20 cellular contexts compared by ENCODE assay signal in genomic region chr2:169765523-169765922, GRCh38. TPM values are rescaled to one million over a fixed set of nuclear protein-coding genes. Genes with fewer than 3 reads are reported as not detected.
A peak's percentile ranks its signal among the peaks of the same experiment; 100 is the strongest.
DNase-seq lines count a peak whose midpoint lies in the region; ATAC-seq and TF ChIP-seq lines count a peak whose summit lies in the region.
"Had no signal": no experiment of that assay in that cellular context is flagged by ENCODE, and none has a peak within 500 bp of the region (broad histone marks: within the 10 kb centered on the region; RNA-seq: fewer than 3 reads in every experiment).

No MANE protein-coding gene starts in this region.

- H3K4me3 Mint-ChIP-seq in chondrocyte (ENCODE audit: unreplicated experiment), result no peak overlapping the region
- H3K4me3 Mint-ChIP-seq: CD14-positive monocyte had no signal

- H3F3A ChIP-seq in PC-9 (ENCODE audit: insufficient read depth, low read depth), result no peaks in the 10 kb centered on the region

- no peaks in the 10 kb centered on the region for H3K9me3 ChIP-seq in PC-9 (ENCODE audit: insufficient read depth, low read depth)
- no peaks in the 10 kb centered on the region for H3K9me3 ChIP-seq in liver (ENCODE audit: control insufficient read depth in 4 of 4, low read length in 3 of 4)
- H3K9me3 ChIP-seq: body of pancreas, esophagus squamous epithelium, transverse colon had no signal

- H3K4me2 ChIP-seq in PC-9, result no peak overlapping the region

- TF ChIP-seq CTCF in PC-9 (conservative IDR thresholded peaks at IDR 0.05) (no peak), chondrocyte (IDR thresholded peaks at IDR 0.05) (no peak), liver (IDR thresholded peaks at IDR 0.05; ENCODE audit: low read depth, low read length, missing input control) (no peak)

- peak; percentile 34 for DNase-seq in HS-5 (ENCODE audit: low read depth)
- DNase-seq in PC-9, result peak; percentile 5 to 38
- DNase-seq in chondrocyte (ENCODE audit: low spot score), result no peak
- DNase-seq in 8988T, result no peak
- no peak for DNase-seq in DMS153 (lab: John Stamatoyannopoulos, UW)
- DNase-seq: activated CD4-positive, alpha-beta T cell treated with anti-CD3 and anti-CD28 coated beads for 48 hours; activated gamma-delta T cell treated with Interleukin-2 at 50 U/mL for 16 hours; body of pancreas; DMS79; dorsolateral prefrontal cortex; esophagus squamous epithelium; hippocampal formation; NCI-H187; retina; stimulated activated naive CD4-positive, alpha-beta T cell treated with Interleukin-2 at 50 U/mL for 16 hours; transverse colon had no signal

- TF ChIP-seq RAD21 in liver (IDR thresholded peaks at IDR 0.05), result no peak

- peaks cover 13% of the 10 kb centered on the region for H3K4me1 Mint-ChIP-seq in chondrocyte (ENCODE audit: low read depth)

- H3K27ac Mint-ChIP-seq in chondrocyte (ENCODE audit: unreplicated experiment), result peak overlapping the region; percentile 79
- H3K27ac Mint-ChIP-seq: CD14-positive monocyte had no signal

- H3K4me1 ChIP-seq in PC-9 (replicated peaks; ENCODE audit: insufficient read depth) (no peaks in the 10 kb centered on the region), liver (ENCODE audit: control insufficient read depth in 4 of 4, insufficient read depth in 4 of 4, low read length in 3 of 4) (peaks cover 4 to 24% (median 18%) of the 10 kb centered on the region in 4 donors)

- intact Hi-C loops in PC-9 (cut with micrococcal nuclease; ENCODE audit: unreplicated experiment), result no loop called here

- WGBS in liver, result 54% methylated on average over 6 of the region's 6 CpGs

- H3K27me3 ChIP-seq in PC-9 (ENCODE audit: insufficient read depth, low read depth) (no peaks in the 10 kb centered on the region), liver (ENCODE audit: control insufficient read depth in 4 of 4, insufficient read depth in 4 of 4, low read length in 3 of 4) (no peaks in the 10 kb centered on the region)

- H3K36me3 ChIP-seq in PC-9 (ENCODE audit: low read depth) (no peaks in the 10 kb centered on the region), liver (ENCODE audit: control insufficient read depth in 4 of 4, insufficient read depth in 3 of 4, low read depth in 1 of 4, low read length in 3 of 4) (no peaks in the 10 kb centered on the region)
- H3K36me3 ChIP-seq: esophagus squamous epithelium, transverse colon had no signal

- no peak for ATAC-seq in HG02623 (IDR thresholded peaks at IDR 0.05; ENCODE audit: unreplicated experiment)
- ATAC-seq: body of pancreas had no signal

- POLR2A ChIA-PET in PC-9 (lab: Charles Lee; ENCODE audit: unreplicated experiment), result no interaction called here

- H3K9me2 ChIP-seq in PC-9 (ENCODE audit: insufficient read depth), result no peaks in the 10 kb centered on the region

- H3K27ac ChIP-seq in PC-9, result no peak overlapping the region
- H3K27ac ChIP-seq in liver (ENCODE audit: low read depth in 1 of 2, low read length in 2 of 2), result no peak overlapping the region
- H3K27ac ChIP-seq: body of pancreas, dorsolateral prefrontal cortex, esophagus squamous epithelium, SK-N-MC, transverse colon had no signal

- peaks cover 12% of the 10 kb centered on the region for H3K9me3 Mint-ChIP-seq in chondrocyte (ENCODE audit: low read depth)

- peaks cover 1% of the 10 kb centered on the region for H3K36me3 Mint-ChIP-seq in chondrocyte (ENCODE audit: low read depth)
- H3K36me3 Mint-ChIP-seq: CD14-positive monocyte had no signal

- no peaks in the 10 kb centered on the region for H3K79me2 ChIP-seq in PC-9 (ENCODE audit: low read depth)

- no peaks in the 10 kb centered on the region for H4K20me1 ChIP-seq in PC-9 (ENCODE audit: insufficient read depth)

- no TSS peak for BruUV-seq in PC-9 (replicated peaks; lab: Mats Ljungman, UMichigan)

- H3K9ac ChIP-seq in liver (ENCODE audit: low read depth in 1 of 2, low read length in 2 of 2), result no peak overlapping the region

- CTCF ChIA-PET in PC-9 (lab: Charles Lee), result interaction anchor here (0.7 kb wide), 1 partner anchor 61 kb away, joined by 4 read pairs; no protein-coding TSS in a partner anchor

- H3K27me3 Mint-ChIP-seq in chondrocyte (ENCODE audit: low read depth), result no peaks in the 10 kb centered on the region

- H3K4me3 ChIP-seq in PC-9, result no peak overlapping the region
- H3K4me3 ChIP-seq in liver (ENCODE audit: low read depth in 1 of 3, low read length in 3 of 3), result no peak overlapping the region
- H3K4me3 ChIP-seq: body of pancreas, dorsolateral prefrontal cortex, esophagus squamous epithelium, SK-N-MC, transverse colon had no signal

- H2AFZ ChIP-seq in PC-9, result no peak overlapping the region

TF ChIP-seq in liver, 16 proteins besides CTCF, POLR2A, EP300 and RAD21:
- TF ChIP-seq HNF4G (IDR thresholded peaks at IDR 0.05), result no peak
- TF ChIP-seq GABPA (IDR thresholded peaks at IDR 0.05 in 1 of 2, conservative IDR thresholded peaks at IDR 0.05 in 1 of 2), result no peak
- no peak for TF ChIP-seq FOXA1 (IDR thresholded peaks at IDR 0.05)
- no peak for TF ChIP-seq FOXA2 (IDR thresholded peaks at IDR 0.05)
- TF ChIP-seq JUND (IDR thresholded peaks at IDR 0.05), result no peak
- no peak for TF ChIP-seq ATF3 (IDR thresholded peaks at IDR 0.05)
- no peak for TF ChIP-seq YY1 (IDR thresholded peaks at IDR 0.05)
- peak; percentile 42 for TF ChIP-seq SP1 (IDR thresholded peaks at IDR 0.05)
- TF ChIP-seq ZBTB33 (IDR thresholded peaks at IDR 0.05), result no peak
- TF ChIP-seq NR2F2 (IDR thresholded peaks at IDR 0.05), result no peak
- TF ChIP-seq HNF4A (conservative IDR thresholded peaks at IDR 0.05), result peak in 1 of 2 donors; percentile 33
- TF ChIP-seq RXRA (IDR thresholded peaks at IDR 0.05), result peak; percentile 44 to 80
TF ChIP-seq in liver: peak in this region for 3.

RNA-seq across cellular contexts. Expression of gene KLHL23, which starts 31.9 kb away (rescaled TPM):
- total RNA-seq in PC-9 (2021) (6.0 and 7.5 TPM in 2 replicates), chondrocyte (3.8 to 9.6 TPM (median 8.9 TPM) in 3 replicates), liver (10 to 100 TPM; 10.2 to 11.9 TPM)
- polyA plus RNA-seq in liver, result 1 to 10 TPM; 2.6 to 5.3 TPM

RNA-seq across cellular contexts. Expression of gene SSB, which starts 33.1 kb away (rescaled TPM):
- total RNA-seq in PC-9 (2021) (53.8 and 71.3 TPM in 2 replicates), chondrocyte (93.5 to 105 TPM (median 95.1 TPM) in 3 replicates), liver (10 to 100 TPM; 35.1 to 49.2 TPM)
- 10 to 100 TPM; 29.9 to 61.4 TPM for polyA plus RNA-seq in liver

RNA-seq across cellular contexts. Expression of gene METTL5, which starts 59.2 kb away (rescaled TPM):
- 51.1 and 61.4 TPM in 2 replicates for total RNA-seq in PC-9 (2021)
- 43.5 to 47.6 TPM (median 45.2 TPM) in 3 replicates for total RNA-seq in chondrocyte
- total RNA-seq in liver, result 10 to 100 TPM; 15.4 to 25.7 TPM
- 10 to 100 TPM; 19.9 to 35.6 TPM for polyA plus RNA-seq in liver

Comparison
In these comparisons a context has a peak if more than half of its experiments do, and no peak if none do; other contexts are left out.
1. DNase-seq: peak in HS-5 (single experiment) and PC-9 (2 of 2); none in chondrocyte (single experiment), 8988T (single experiment) and DMS153 (single experiment).